Comparison of ENCODE assay signal across 11 cellular contexts in genomic region chr1:212515329-212515760, GRCh38.
DNase-seq lines count a peak whose midpoint lies in the region; ATAC-seq and TF ChIP-seq lines count a peak whose summit lies in the region.
"Had no signal": no experiment of that assay in that cellular context is flagged by ENCODE, and none has a peak within 500 bp of the region (broad histone marks: within the 10 kb centered on the region; RNA-seq: fewer than 3 reads in every experiment).

No MANE protein-coding gene starts in this region.

- H3K9me2 ChIP-seq in hepatocyte (replicated peaks; ENCODE audit: insufficient read depth): no peaks in the 10 kb centered on the region

- WGBS in hepatocyte (ENCODE audit: low lambda C conversion rate, missing lambda C conversion rate): 27% methylated on average over 12 of the region's 12 CpGs
- WGBS in smooth muscle cell (ENCODE audit: low lambda C conversion rate): 34% methylated on average over 12 of the region's 12 CpGs

- H3K36me3 Mint-ChIP-seq in activated CD4-positive, alpha-beta memory T cell treated with anti-CD3 and anti-CD28 coated beads for 36 hours: no peaks in the 10 kb centered on the region

- H3K9me3 ChIP-seq in HAP-1 (no peaks in the 10 kb centered on the region), hepatocyte (ENCODE audit: low read depth) (no peaks in the 10 kb centered on the region), smooth muscle cell (replicated peaks; ENCODE audit: low read depth) (no peaks in the 10 kb centered on the region)
- H3K9me3 ChIP-seq: thyroid gland had no signal

- H3K27me3 Mint-ChIP-seq in activated CD4-positive, alpha-beta memory T cell treated with anti-CD3 and anti-CD28 coated beads for 36 hours: peaks cover 56% of the 10 kb centered on the region

- no peak overlapping the region for H3K4me3 Mint-ChIP-seq in activated CD4-positive, alpha-beta memory T cell treated with anti-CD3 and anti-CD28 coated beads for 36 hours

- CTCF ChIA-PET in activated CD4-positive, alpha-beta memory T cell treated with anti-CD3 and anti-CD28 coated beads for 36 hours (lab: Charles Lee): no interaction called here

- H3K4me2 ChIP-seq in hepatocyte (peak overlapping the region; percentile 78), smooth muscle cell (peak overlapping the region; percentile 84)

- no peaks in the 10 kb centered on the region for H3K9me3 Mint-ChIP-seq in activated CD4-positive, alpha-beta memory T cell treated with anti-CD3 and anti-CD28 coated beads for 36 hours

- no peak overlapping the region for H3K4me3 ChIP-seq in HAP-1
- H3K4me3 ChIP-seq in hepatocyte: no peak overlapping the region
- no peak overlapping the region for H3K4me3 ChIP-seq in smooth muscle cell
- H3K4me3 ChIP-seq: thyroid gland had no signal

- H4K20me1 ChIP-seq in hepatocyte (ENCODE audit: insufficient read depth, poor library complexity, severe bottlenecking): no peaks in the 10 kb centered on the region
- H4K20me1 ChIP-seq in smooth muscle cell (ENCODE audit: low read depth): no peaks in the 10 kb centered on the region

- H3K4me1 Mint-ChIP-seq in activated CD4-positive, alpha-beta memory T cell treated with anti-CD3 and anti-CD28 coated beads for 36 hours (ENCODE audit: low read depth): peaks cover 12% of the 10 kb centered on the region

- intact Hi-C loops in activated CD4-positive, alpha-beta memory T cell treated with anti-CD3 and anti-CD28 coated beads for 36 hours (cut with micrococcal nuclease): no loop called here

- TF ChIP-seq CTCF in hepatocyte (IDR thresholded peaks at IDR 0.05; ENCODE audit: poor library complexity) (no peak), smooth muscle cell (IDR thresholded peaks at IDR 0.05; ENCODE audit: borderline replicate concordance, insufficient read depth, poor library complexity, severe bottlenecking) (no peak)

- H3K27ac Mint-ChIP-seq in activated CD4-positive, alpha-beta memory T cell treated with anti-CD3 and anti-CD28 coated beads for 36 hours: no peak overlapping the region

- H3F3A ChIP-seq in smooth muscle cell (ENCODE audit: low read depth): no peaks in the 10 kb centered on the region

- H3K36me3 ChIP-seq in HAP-1 (replicated peaks): no peaks in the 10 kb centered on the region
- H3K36me3 ChIP-seq in hepatocyte (replicated peaks; ENCODE audit: insufficient read depth, low read depth): no peaks in the 10 kb centered on the region
- H3K36me3 ChIP-seq in smooth muscle cell (ENCODE audit: low read depth): no peaks in the 10 kb centered on the region
- H3K36me3 ChIP-seq: thyroid gland had no signal

- H3K27ac ChIP-seq in hepatocyte: no peak overlapping the region
- no peak overlapping the region for H3K27ac ChIP-seq in smooth muscle cell (ENCODE audit: low read depth)
- H3K27ac ChIP-seq: thyroid gland had no signal

- peaks cover 5% of the 10 kb centered on the region for H3K4me1 ChIP-seq in HAP-1
- peaks cover 14% of the 10 kb centered on the region for H3K4me1 ChIP-seq in hepatocyte (ENCODE audit: insufficient read depth)
- peaks cover 10% of the 10 kb centered on the region for H3K4me1 ChIP-seq in smooth muscle cell (ENCODE audit: low read depth)

- POLR2A ChIA-PET in activated CD4-positive, alpha-beta memory T cell treated with anti-CD3 and anti-CD28 coated beads for 36 hours (lab: Charles Lee): interaction anchor here (0.5 to 1.2 kb wide), 2 partner anchors 93 to 254 kb away, joined by 3 to 4 read pairs; partner anchors contain the start of gene ATF3

- DNase-seq in HAP-1 (ENCODE audit: low spot score in 2 of 2) (peak; percentile 30 to 47), NCI-H524 treated with DMSO at 0.1 percent for 48 hours (lab: John Stamatoyannopoulos, UW) (peak; percentile 46), hepatocyte (ENCODE audit: low spot score) (no peak), smooth muscle cell (lab: John Stamatoyannopoulos, UW; ENCODE audit: unreplicated experiment) (no peak), HuH-7 (ENCODE audit: low spot score) (no peak)
- DNase-seq in activated CD4-positive, alpha-beta memory T cell treated with anti-CD3 and anti-CD28 coated beads for 36 hours: no peak
- DNase-seq: activated T-cell treated with anti-CD3 and anti-CD28 coated beads, Interleukin-2, amount 50 U/mL, for 1 hour; amniotic stem cell had no signal

- H3K9ac ChIP-seq in smooth muscle cell (ENCODE audit: low read depth): no peak overlapping the region

- in situ Hi-C loops in HAP-1 (cut with MboI; ENCODE audit: low sequenced_read_pairs): no loop called here

- H3K79me2 ChIP-seq in hepatocyte (no peaks in the 10 kb centered on the region), smooth muscle cell (ENCODE audit: low read depth) (no peaks in the 10 kb centered on the region)

- ATAC-seq in GM21529 (IDR thresholded peaks at IDR 0.05; ENCODE audit: unreplicated experiment): no peak
- no peak for ATAC-seq in HG03196 (IDR thresholded peaks at IDR 0.05; ENCODE audit: unreplicated experiment)

- no peaks in the 10 kb centered on the region for H3K27me3 ChIP-seq in HAP-1 (ENCODE audit: low read depth)
- H3K27me3 ChIP-seq in hepatocyte: peaks cover 26% of the 10 kb centered on the region
- peaks cover 8% of the 10 kb centered on the region for H3K27me3 ChIP-seq in smooth muscle cell (ENCODE audit: low read depth)
- H3K27me3 ChIP-seq: thyroid gland had no signal

- H2AFZ ChIP-seq in hepatocyte (peak overlapping the region; percentile 36), smooth muscle cell (ENCODE audit: low read depth) (peak overlapping the region; percentile 60)

Comparison
In these comparisons a context has a peak if more than half of its experiments do, and no peak if none do; other contexts are left out.
1. DNase-seq: peak in HAP-1 (2 of 2) and NCI-H524 treated with DMSO at 0.1 percent for 48 hours (single experiment); none in hepatocyte (single experiment), smooth muscle cell (single experiment), activated CD4-positive, alpha-beta memory T cell treated with anti-CD3 and anti-CD28 coated beads for 36 hours (single experiment) and HuH-7 (single experiment).